Comparison of ENCODE assay signal across 21 cellular contexts in genomic region chr14:103659631-103660030, GRCh38.
"Had no signal": no experiment of that assay in that cellular context is flagged by ENCODE, and none has a peak within 500 bp of the region (broad histone marks: within the 10 kb centered on the region; RNA-seq: fewer than 3 reads in every experiment).

No MANE protein-coding gene starts in this region.

- H3K27ac Mint-ChIP-seq: nephron had no signal

- H3K4me3 Mint-ChIP-seq: naive B cell, nephron had no signal

- DNase-seq: effector memory CD4-positive, alpha-beta T cell; gastrocnemius medialis; heart right ventricle; hypothalamus; kidney glomerular epithelial cell; mesendoderm; naive B cell; posterior cingulate gyrus; sigmoid colon; stimulated activated CD4-positive, alpha-beta T cell treated with anti-CD3 and anti-CD28 coated beads, Interleukin-2, amount 100 ng/mL, for 24 hours; stimulated activated CD4-positive, alpha-beta T cell treated with anti-CD3 and anti-CD28 coated beads, Interleukin-4, amount 100 ng/mL, for 4 hours; stimulated activated naive CD8-positive, alpha-beta T cell treated with anti-CD3 and anti-CD28 coated beads, Interleukin-15, Interleukin-2, amounts not matched to agents 100 U/mL and 50 U/mL, for 24 hours; tibial artery; upper lobe of right lung had no signal

- H3K27ac ChIP-seq: epithelial cell of prostate, esophagus muscularis mucosa, gastrocnemius medialis, heart right ventricle, sigmoid colon, skin epidermis, suprapubic skin, tibial artery, upper lobe of right lung, vagina had no signal

- H3K27me3 ChIP-seq: esophagus muscularis mucosa, gastrocnemius medialis, heart right ventricle, sigmoid colon, suprapubic skin, tibial artery, upper lobe of right lung, vagina had no signal

- H3K4me3 ChIP-seq: esophagus muscularis mucosa, gastrocnemius medialis, heart right ventricle, sigmoid colon, skin epidermis, suprapubic skin, tibial artery, upper lobe of right lung, vagina had no signal

- H3K4me1 ChIP-seq: vagina had no signal

- H3K9me3 ChIP-seq: esophagus muscularis mucosa, gastrocnemius medialis, heart right ventricle, sigmoid colon, suprapubic skin, tibial artery, upper lobe of right lung, vagina had no signal

- H3K9me3 Mint-ChIP-seq: naive B cell, nephron had no signal

- FAIRE-seq: islet of Langerhans had no signal

- ATAC-seq: gastrocnemius medialis; heart right ventricle; stimulated activated naive CD8-positive, alpha-beta T cell treated with anti-CD3 and anti-CD28 coated beads, Interleukin-15, Interleukin-2, amounts not matched to agents 100 U/mL and 50 U/mL, for 24 hours; upper lobe of right lung had no signal

- H3K27me3 Mint-ChIP-seq: naive B cell had no signal

- H3K4me1 Mint-ChIP-seq: nephron had no signal
